ENCODE assay signal across 10 cellular contexts in the genomic region with DNA sequence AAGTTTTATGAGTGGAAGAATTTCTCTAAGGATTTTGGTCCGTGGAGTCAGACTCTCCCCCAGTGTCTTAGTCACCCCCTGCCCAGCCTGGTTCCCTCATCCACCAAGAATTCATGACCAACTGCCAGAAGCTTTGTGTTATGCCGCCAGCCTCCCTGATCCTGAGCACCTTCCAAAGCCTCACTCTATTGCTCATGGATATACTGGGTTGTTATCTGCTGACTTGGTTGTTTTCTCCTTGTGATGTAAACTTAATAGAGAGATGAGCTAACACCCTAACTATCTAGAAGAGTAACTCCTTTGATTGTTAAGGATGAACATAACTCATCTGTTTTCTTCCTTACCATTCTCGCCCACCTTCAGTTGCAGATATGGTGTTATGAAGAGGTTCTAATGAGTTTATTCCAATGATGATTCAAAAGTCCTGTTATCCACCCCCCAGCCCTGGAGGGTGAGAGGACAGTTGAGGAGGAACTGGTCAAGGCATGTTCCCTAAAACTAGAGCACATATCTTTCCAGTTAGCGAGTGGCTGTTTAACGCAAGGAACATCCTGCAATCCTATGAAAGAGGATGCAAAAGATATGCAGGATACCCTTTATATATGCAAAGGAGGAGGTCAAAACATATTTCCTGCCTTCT. TPM values are rescaled to one million over a fixed set of nuclear protein-coding genes. Genes with fewer than 3 reads are reported as not detected.
DNase-seq lines count a peak whose midpoint lies in the region; ATAC-seq and TF ChIP-seq lines count a peak whose summit lies in the region.
"Had no signal": no experiment of that assay in that cellular context is flagged by ENCODE, and none has a peak within 500 bp of the region (broad histone marks: within the 10 kb centered on the region; RNA-seq: fewer than 3 reads in every experiment).

No MANE protein-coding gene starts in this region.

- H3K4me1 ChIP-seq in DOHH2 (ENCODE audit: control insufficient read depth, low read length) (peaks cover 23% of the 10 kb centered on the region), osteoblast (ENCODE audit: insufficient read depth, low read length) (peaks cover 25% of the 10 kb centered on the region)
- peaks cover 16% of the 10 kb centered on the region for H3K4me1 ChIP-seq in effector memory CD4-positive, alpha-beta T cell (ENCODE audit: control insufficient read depth, insufficient read depth, low read length, poor library complexity, severe bottlenecking)

- no peaks in the 10 kb centered on the region for H3K9me2 ChIP-seq in DOHH2 (replicated peaks; ENCODE audit: control insufficient read depth, low read length)

- H3K9me3 ChIP-seq in DOHH2 (ENCODE audit: control insufficient read depth, insufficient read depth, low read length) (no peaks in the 10 kb centered on the region), MG63 (no peaks in the 10 kb centered on the region), osteoblast (ENCODE audit: low read depth, low read length) (no peaks in the 10 kb centered on the region)
- no peaks in the 10 kb centered on the region for H3K9me3 ChIP-seq in effector memory CD4-positive, alpha-beta T cell (ENCODE audit: control insufficient read depth, low read length)
- H3K9me3 ChIP-seq: sigmoid colon had no signal

- TF ChIP-seq CTCF in DOHH2 (IDR thresholded peaks at IDR 0.05; ENCODE audit: low read depth, low read length, poor library complexity, severe bottlenecking) (no peak), osteoblast (IDR thresholded peaks at IDR 0.05; ENCODE audit: extremely low read depth, low read depth, low read length) (no peak)

- no peaks in the 10 kb centered on the region; the same call in 1 of the 2 replicates for H4K20me1 ChIP-seq in DOHH2 (ENCODE audit: control insufficient read depth, insufficient read depth, low read depth, low read length)
- H4K20me1 ChIP-seq in osteoblast (ENCODE audit: insufficient read depth, low read length): peaks cover 22% of the 10 kb centered on the region

- no peaks in the 10 kb centered on the region for H3F3A ChIP-seq in DOHH2 (ENCODE audit: control insufficient read depth, insufficient read depth)

- H2AFZ ChIP-seq in osteoblast (ENCODE audit: low read length): peak overlapping the region; percentile 0

- H3K4me3 ChIP-seq in DOHH2 (ENCODE audit: low read length) (peak overlapping the region; percentile 83), MG63 (no peak overlapping the region), osteoblast (ENCODE audit: insufficient read depth, low read length) (peak overlapping the region; percentile 70)
- peak overlapping the region; percentile 51 for H3K4me3 ChIP-seq in effector memory CD4-positive, alpha-beta T cell (ENCODE audit: insufficient read depth, low read depth, low read length, poor library complexity, severe bottlenecking)

- peak; percentile 90 for DNase-seq in MG63
- DNase-seq in effector memory CD4-positive, alpha-beta T cell: no peak
- DNase-seq in osteoblast (ENCODE audit: insufficient read length, low spot score, missing footprints): peak; percentile 94
- DNase-seq in DMS79 (lab: John Stamatoyannopoulos, UW): no peak
- no peak for DNase-seq in H4 (ENCODE audit: low spot score)
- DNase-seq: sigmoid colon had no signal

- no peak for ATAC-seq in GM21526 (IDR thresholded peaks at IDR 0.05; ENCODE audit: low FRiP score, unreplicated experiment)
- no peak for ATAC-seq in HG03135 (IDR thresholded peaks at IDR 0.05; ENCODE audit: unreplicated experiment)

- H3K27ac ChIP-seq in DOHH2 (ENCODE audit: low read depth, low read length) (no peak overlapping the region), osteoblast (ENCODE audit: low read depth, low read length) (peak overlapping the region; percentile 69)
- H3K27ac ChIP-seq in effector memory CD4-positive, alpha-beta T cell (ENCODE audit: insufficient read depth, low read length, poor library complexity, severe bottlenecking): no peak overlapping the region

- H3K4me2 ChIP-seq in DOHH2 (ENCODE audit: low read length): peak overlapping the region; percentile 84
- H3K4me2 ChIP-seq in osteoblast (ENCODE audit: insufficient read depth, low read length): peak overlapping the region; percentile 96

- H3K79me2 ChIP-seq in DOHH2 (ENCODE audit: control insufficient read depth, low read length) (peaks cover 33% of the 10 kb centered on the region), osteoblast (ENCODE audit: insufficient read depth, low read length) (peaks cover 32% of the 10 kb centered on the region)

- H3K27me3 ChIP-seq in DOHH2 (ENCODE audit: control insufficient read depth, low read length) (peaks cover 5% of the 10 kb centered on the region), MG63 (no peaks in the 10 kb centered on the region), osteoblast (ENCODE audit: insufficient read depth, low read length) (no peaks in the 10 kb centered on the region)
- no peaks in the 10 kb centered on the region for H3K27me3 ChIP-seq in effector memory CD4-positive, alpha-beta T cell (replicated peaks; ENCODE audit: control insufficient read depth, insufficient read depth, low read length, poor library complexity, severe bottlenecking)

- peaks cover 27% of the 10 kb centered on the region for H3K36me3 ChIP-seq in DOHH2 (ENCODE audit: control insufficient read depth, low read length)
- H3K36me3 ChIP-seq in MG63: peaks cover 29% of the 10 kb centered on the region
- peaks cover 4% of the 10 kb centered on the region for H3K36me3 ChIP-seq in effector memory CD4-positive, alpha-beta T cell (ENCODE audit: control insufficient read depth, insufficient read depth, low read length)
- H3K36me3 ChIP-seq in osteoblast (ENCODE audit: insufficient read depth, low read length): peaks cover under 1% of the 10 kb centered on the region

RNA-seq across cellular contexts. Expression of gene PSMD3, which starts 1.5 kb away (rescaled TPM):
- 232 and 331 TPM in 2 replicates for total RNA-seq in MG63 (2014; rRNA removed; shearing (Covaris generic); ENCODE audit: low replicate concordance)
- 94.8 and 99.3 TPM in 2 replicates for total RNA-seq in osteoblast
- total RNA-seq in H4 (2014; rRNA removed; shearing (Covaris generic)): 165 and 172 TPM in 2 replicates

RNA-seq across cellular contexts. Expression of gene GSDMA, which starts 16.3 kb away (rescaled TPM):
- total RNA-seq in MG63 (2014; rRNA removed; shearing (Covaris generic); ENCODE audit: low replicate concordance): not detected in 2 replicates
- total RNA-seq in osteoblast: under 0.01 TPM in 1 of 2 replicates, not detected in the other
- total RNA-seq in H4 (2014; rRNA removed; shearing (Covaris generic)): not detected in 2 replicates
- total RNA-seq: endodermal cell had no signal

RNA-seq across cellular contexts. Expression of gene CSF3, which starts 36.1 kb away (rescaled TPM):
- total RNA-seq in MG63 (2014; rRNA removed; shearing (Covaris generic); ENCODE audit: low replicate concordance): not detected in 2 replicates
- not detected in 2 replicates for total RNA-seq in osteoblast
- not detected in 2 replicates for total RNA-seq in H4 (2014; rRNA removed; shearing (Covaris generic))
- total RNA-seq: endodermal cell had no signal

RNA-seq across cellular contexts. Expression of gene LRRC3C, which starts 51.6 kb away (rescaled TPM):
- total RNA-seq in MG63 (2014; rRNA removed; shearing (Covaris generic); ENCODE audit: low replicate concordance): not detected in 2 replicates
- total RNA-seq in osteoblast: not detected in 2 replicates
- total RNA-seq in H4 (2014; rRNA removed; shearing (Covaris generic)): not detected in 2 replicates
- total RNA-seq: endodermal cell, sigmoid colon had no signal

RNA-seq across cellular contexts. Expression of gene ORMDL3, which starts 51.7 kb away (rescaled TPM):
- 54.1 and 80.1 TPM in 2 replicates for total RNA-seq in MG63 (2014; rRNA removed; shearing (Covaris generic); ENCODE audit: low replicate concordance)
- total RNA-seq in osteoblast: 39.8 and 46.6 TPM in 2 replicates
- total RNA-seq in H4 (2014; rRNA removed; shearing (Covaris generic)): 21.8 and 24.0 TPM in 2 replicates

Comparison
In these comparisons a context has a peak if more than half of its experiments do, and no peak if none do; other contexts are left out.
1. DNase-seq: peak in MG63 (single experiment) and osteoblast (single experiment); none in effector memory CD4-positive, alpha-beta T cell (0 of 3), DMS79 (single experiment) and H4 (single experiment).